Comparison of ENCODE assay signal across 1 cellular context in genomic region chr1:16073490-16074104, GRCh38.
A peak's percentile ranks its signal among the peaks of the same experiment; 100 is the strongest.
TF ChIP-seq lines count a peak whose summit lies in the region.

TSS of gene FAM131C (minus strand) at chr1:16073651. CDS start at chr1:16073442, 209 bp downstream.

TF ChIP-seq in H1, 55 proteins besides CTCF, POLR2A, EP300 and RAD21:
- TF ChIP-seq TAF7 (optimal IDR thresholded peaks at IDR 0.05; ENCODE audit: borderline replicate concordance, low read depth, low read length) (peak; percentile 45), KDM4A (IDR thresholded peaks at IDR 0.05; ENCODE audit: low read depth, low read length, severe bottlenecking) (peak; percentile 22), ATF2 (IDR thresholded peaks at IDR 0.05; ENCODE audit: low read length) (no peak), SRF (IDR thresholded peaks at IDR 0.05; ENCODE audit: low read depth, low read length) (no peak), JUN (IDR thresholded peaks at IDR 0.05; ENCODE audit: low read depth, low read length) (no peak), GTF2F1 (IDR thresholded peaks at IDR 0.05; ENCODE audit: borderline replicate concordance, low read depth, low read length) (no peak), RFX5 (IDR thresholded peaks at IDR 0.05; ENCODE audit: borderline replicate concordance, low read depth, low read length) (no peak), BRCA1 (IDR thresholded peaks at IDR 0.05; ENCODE audit: low read depth, low read length) (no peak), NRF1 (IDR thresholded peaks at IDR 0.05; ENCODE audit: low read depth, low read length) (no peak)
